8 cellular contexts compared by ENCODE assay signal in the genomic region with DNA sequence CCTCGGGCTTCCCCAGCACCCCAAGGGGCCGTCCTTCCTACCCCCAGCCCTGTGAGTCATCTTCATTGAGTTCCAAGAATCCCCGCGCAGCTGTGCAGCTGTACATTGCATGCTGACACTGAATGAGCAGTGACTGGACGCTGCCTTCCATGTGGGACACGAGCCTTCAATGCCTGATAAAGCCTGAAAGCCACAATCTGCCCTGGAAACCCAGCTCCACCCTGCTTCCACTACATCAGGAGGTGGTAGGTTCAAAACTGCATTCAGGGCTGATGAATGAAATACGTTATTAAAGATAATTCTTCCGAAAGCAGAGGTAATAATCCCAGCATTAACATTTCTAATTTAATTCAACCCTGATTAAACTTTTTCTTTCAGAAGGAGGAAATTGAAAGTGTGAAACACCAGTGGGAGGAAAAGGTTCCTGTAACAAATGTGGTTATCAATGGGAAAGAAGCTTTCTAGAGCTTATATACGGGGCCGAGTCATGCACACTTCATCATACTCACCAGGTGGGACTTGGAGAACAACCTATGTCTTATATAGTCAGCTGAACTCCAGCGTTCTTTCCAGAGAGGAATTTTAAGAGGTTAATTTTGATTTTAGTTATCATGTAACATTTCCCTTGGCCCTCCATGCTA.
DNase-seq lines count a peak whose midpoint lies in the region; ATAC-seq, FAIRE-seq and TF ChIP-seq lines count a peak whose summit lies in the region.

No MANE protein-coding gene starts in this region.

- no peak overlapping the region for H4K91ac ChIP-seq in trophoblast cell (ENCODE audit: low read depth, low read length)

- H3K27me3 ChIP-seq in mammary epithelial cell (ENCODE audit: insufficient read depth, low read length) (no peaks in the 10 kb centered on the region), trophoblast cell (ENCODE audit: insufficient read depth, low read length) (no peaks in the 10 kb centered on the region)

- no peak overlapping the region for H4K12ac ChIP-seq in trophoblast cell (ENCODE audit: low read depth, low read length)

- DNase-seq in LHCN-M2 (ENCODE audit: low read depth) (peak; percentile 100), mammary epithelial cell (peak; percentile 20), trophoblast cell (peak; percentile 95 to 97), D721Med (ENCODE audit: insufficient read length, low spot score) (no peak), SHP77 treated with DMSO at 0.1 percent for 48 hours (lab: John Stamatoyannopoulos, UW) (no peak), DMS53 (lab: John Stamatoyannopoulos, UW) (no peak), NCI-H1417 (lab: John Stamatoyannopoulos, UW) (no peak)

- no peak overlapping the region for H2BK5ac ChIP-seq in trophoblast cell (ENCODE audit: low read depth, low read length, poor library complexity)

- CTCF ChIA-PET in mammary epithelial cell (lab: Charles Lee; ENCODE audit: low non-redundant PET): no interaction called here

- no peak overlapping the region for H4K8ac ChIP-seq in trophoblast cell (ENCODE audit: low read depth, low read length)

- H3K36me3 ChIP-seq in mammary epithelial cell (ENCODE audit: insufficient read depth, low read length): no peaks in the 10 kb centered on the region
- H3K36me3 ChIP-seq in trophoblast cell (ENCODE audit: control insufficient read depth in 1 of 2, insufficient read depth in 2 of 2, low read length in 2 of 2): no peaks in the 10 kb centered on the region

- BruUV-seq in mammary epithelial cell (replicated peaks; lab: Mats Ljungman, UMichigan): no TSS peak

- H3K4me3 ChIP-seq in mammary epithelial cell (replicated peaks in 1 of 3; ENCODE audit: insufficient read depth in 1 of 3, low read depth in 2 of 3, low read length in 3 of 3) (no peak overlapping the region), trophoblast cell (ENCODE audit: low read depth, low read length) (no peak overlapping the region)

- no peak overlapping the region for H2BK12ac ChIP-seq in trophoblast cell (ENCODE audit: low read length)

- H3K9me3 ChIP-seq in mammary epithelial cell (replicated peaks; ENCODE audit: insufficient read depth, low read length) (no peaks in the 10 kb centered on the region), trophoblast cell (ENCODE audit: insufficient read depth, low read depth, low read length) (no peaks in the 10 kb centered on the region)

- H3K18ac ChIP-seq in trophoblast cell (ENCODE audit: low read length): no peak overlapping the region

- H3K4ac ChIP-seq in trophoblast cell (ENCODE audit: low read depth, low read length): no peak overlapping the region

- H3K4me2 ChIP-seq in mammary epithelial cell (ENCODE audit: insufficient read depth, low read depth, low read length) (no peak overlapping the region), trophoblast cell (ENCODE audit: low read length) (no peak overlapping the region)

- WGBS in mammary epithelial cell (ENCODE audit: low coverage, missing lambda C conversion rate): 59% methylated on average over 11 of the region's 11 CpGs
- WGBS in trophoblast cell (ENCODE audit: extremely low coverage, insufficient coverage, insufficient read length): no CpG with 5 or more reads among the region's 11 CpGs

- no peaks in the 10 kb centered on the region for H3K79me1 ChIP-seq in trophoblast cell (ENCODE audit: low read length)

- peak; percentile 59 for ATAC-seq in GM18505 (IDR thresholded peaks at IDR 0.05; ENCODE audit: unreplicated experiment)

- H4K20me1 ChIP-seq in mammary epithelial cell (ENCODE audit: insufficient read depth, low read length): no peaks in the 10 kb centered on the region

- H2AK5ac ChIP-seq in trophoblast cell (ENCODE audit: low read length): no peak overlapping the region

- H2AFZ ChIP-seq in mammary epithelial cell (ENCODE audit: low read depth, low read length) (no peak overlapping the region), trophoblast cell (ENCODE audit: insufficient read depth, low read length, poor library complexity) (no peak overlapping the region)

- in situ Hi-C loops in mammary epithelial cell (cut with MboI; ENCODE audit: low sequenced_read_pairs in 2 of 2): no loop called here

- intact Hi-C loops in mammary epithelial cell (cut with micrococcal nuclease): no loop called here

- H3K9ac ChIP-seq in mammary epithelial cell (ENCODE audit: insufficient read depth, low read length): no peak overlapping the region
- H3K9ac ChIP-seq in trophoblast cell (ENCODE audit: low read length): no peak overlapping the region

- no peak overlapping the region for H3K23ac ChIP-seq in trophoblast cell (ENCODE audit: low read length)

- H3K14ac ChIP-seq in trophoblast cell (ENCODE audit: low read length): no peak overlapping the region

- no peak for FAIRE-seq in D721Med (lab: Jason Lieb, UNC)

- H3K79me2 ChIP-seq in mammary epithelial cell (ENCODE audit: insufficient read depth, low read length) (no peaks in the 10 kb centered on the region), trophoblast cell (ENCODE audit: control insufficient read depth, insufficient read depth, low read length, poor library complexity) (no peaks in the 10 kb centered on the region)

- H3K27ac ChIP-seq in mammary epithelial cell (ENCODE audit: insufficient read depth, low read depth, low read length) (no peak overlapping the region), trophoblast cell (ENCODE audit: low read depth, low read length) (no peak overlapping the region)

- TF ChIP-seq POLR2A in GM18505 (IDR thresholded peaks at IDR 0.05; ENCODE audit: borderline replicate concordance, extremely low read depth, insufficient read depth, insufficient read length): no peak

- no peak overlapping the region for H2BK120ac ChIP-seq in trophoblast cell (ENCODE audit: insufficient read depth, low read length, poor library complexity)

- H3K4me1 ChIP-seq in mammary epithelial cell (ENCODE audit: insufficient read depth, low read length): peaks cover 9% of the 10 kb centered on the region
- H3K4me1 ChIP-seq in trophoblast cell (ENCODE audit: control insufficient read depth in 1 of 2, insufficient read depth in 2 of 2, low read length in 2 of 2): peaks cover 0 to 2% of the 10 kb centered on the region in 2 experiments

- TF ChIP-seq CTCF in mammary epithelial cell (conservative IDR thresholded peaks at IDR 0.05 in 1 of 2, IDR thresholded peaks at IDR 0.05 in 1 of 2; ENCODE audit: extremely low read depth in 1 of 2, insufficient read depth in 1 of 2, low read depth in 1 of 2, low read length in 2 of 2): no peak
- no peak for TF ChIP-seq CTCF in D721Med (IDR thresholded peaks at IDR 0.05; ENCODE audit: insufficient read depth, missing control alignments)

- dilution Hi-C loops in mammary epithelial cell (cut with HindIII; ENCODE audit: low sequenced_read_pairs): no loop called here

Comparison
In these comparisons a context has a peak if more than half of its experiments do, and no peak if none do; other contexts are left out.
1. DNase-seq: peak in LHCN-M2 (single experiment), mammary epithelial cell (single experiment) and trophoblast cell (2 of 2); none in D721Med (single experiment), SHP77 treated with DMSO at 0.1 percent for 48 hours (single experiment), DMS53 (single experiment) and NCI-H1417 (0 of 3).